Comparison of ENCODE assay signal across 11 cellular contexts in the genomic region with DNA sequence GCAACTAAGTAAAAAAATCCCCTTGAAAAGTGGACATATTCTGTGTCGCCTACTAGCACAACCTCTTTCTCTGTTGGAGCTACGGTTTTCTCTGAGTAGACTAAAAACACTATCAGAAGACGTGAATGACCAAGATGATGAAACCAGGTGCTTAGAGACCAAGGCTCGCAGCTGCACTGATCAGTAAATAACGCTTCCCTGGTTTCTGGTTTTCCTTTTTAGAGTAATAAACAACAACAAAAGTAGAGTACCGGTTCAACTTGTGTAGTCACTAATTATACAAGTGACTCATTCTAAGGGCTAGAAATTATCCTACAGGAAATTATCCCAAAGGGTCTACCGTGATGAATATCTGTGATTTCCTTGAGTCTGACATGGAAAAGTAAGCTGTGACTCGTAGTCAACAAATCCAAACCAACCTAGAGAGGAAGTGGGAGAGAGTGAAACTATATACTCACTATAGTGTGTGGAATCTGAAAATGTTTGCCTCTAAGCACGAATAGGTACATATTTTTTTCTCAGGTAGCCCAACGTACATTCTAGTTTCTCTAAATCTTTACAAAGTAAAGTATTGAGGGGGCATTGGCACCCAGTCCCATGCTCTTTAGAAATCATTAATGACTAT. TPM values are rescaled to one million over a fixed set of nuclear protein-coding genes. Genes with fewer than 3 reads are reported as not detected.
DNase-seq lines count a peak whose midpoint lies in the region; ATAC-seq, FAIRE-seq and TF ChIP-seq lines count a peak whose summit lies in the region.
"Had no signal": no experiment of that assay in that cellular context is flagged by ENCODE, and none has a peak within 500 bp of the region (broad histone marks: within the 10 kb centered on the region; RNA-seq: fewer than 3 reads in every experiment).

No MANE protein-coding gene starts in this region.

- H3K9ac ChIP-seq in HepG2 (ENCODE audit: insufficient read depth, low read depth, low read length), result no peak overlapping the region

- no peaks in the 10 kb centered on the region for H3K36me3 ChIP-seq in HepG2 (replicated peaks in 1 of 2; ENCODE audit: control insufficient read depth in 1 of 2, insufficient read depth in 2 of 2, low read length in 2 of 2)

- no peaks in the 10 kb centered on the region for H4K20me1 ChIP-seq in HepG2 (ENCODE audit: insufficient read depth, low read length)

- H3K36me3 Mint-ChIP-seq in activated T-helper 17 cell treated with anti-CD3 and anti-CD28 coated beads, Interleukin-2, amount 50 U/mL, for 72 hours (ENCODE audit: low read depth), result no peaks in the 10 kb centered on the region
- H3K36me3 Mint-ChIP-seq in WTC11, result no peaks in the 10 kb centered on the region

- H2AFZ ChIP-seq in HepG2 (ENCODE audit: low read length), result no peak overlapping the region

- WGBS in HepG2 (ENCODE audit: low lambda C conversion rate), result 9% methylated on average over 10 of the region's 10 CpGs

- H3K9me3 ChIP-seq in HepG2 (ENCODE audit: low read length), result no peaks in the 10 kb centered on the region

- CTCF ChIA-PET in HepG2 (lab: Yijun Ruan, JAX; ENCODE audit: low intra/inter-chr PET ratio, low total read pairs), result no interaction called here
- CTCF ChIA-PET in WTC11 (lab: Charles Lee), result no interaction called here

- peak; percentile 48 for ATAC-seq in GM21390 (IDR thresholded peaks at IDR 0.05; ENCODE audit: unreplicated experiment)
- ATAC-seq in HG03175 (IDR thresholded peaks at IDR 0.05; ENCODE audit: unreplicated experiment), result peak; percentile 53
- ATAC-seq in activated T-helper 17 cell treated with anti-CD3 and anti-CD28 coated beads, Interleukin-2, amount 50 U/mL, for 72 hours (replicated peaks), result peak; percentile 68
- ATAC-seq in Right ventricle myocardium inferior, result no peak
- ATAC-seq in HepG2, result no peak
- no peak for ATAC-seq in WTC11

- TF ChIP-seq EP300 in HepG2 (IDR thresholded peaks at IDR 0.05; ENCODE audit: low read depth in 2 of 2, low read length in 2 of 2), result no peak
- no peak for TF ChIP-seq EP300 in HepG2 (CRISPR knock-in tag; IDR thresholded peaks at IDR 0.05; ENCODE audit: borderline replicate concordance)

- no peak for TF ChIP-seq CTCF in HepG2 (CRISPR knock-in tag; IDR thresholded peaks at IDR 0.05)
- TF ChIP-seq CTCF in WTC11 (IDR thresholded peaks at IDR 0.05), result no peak

- H3K79me2 ChIP-seq in HepG2 (ENCODE audit: insufficient read depth, low read length), result no peaks in the 10 kb centered on the region

- no peaks in the 10 kb centered on the region for H3K9me3 Mint-ChIP-seq in activated T-helper 17 cell treated with anti-CD3 and anti-CD28 coated beads, Interleukin-2, amount 50 U/mL, for 72 hours
- no peaks in the 10 kb centered on the region for H3K9me3 Mint-ChIP-seq in WTC11

- intact Hi-C loops in Right ventricle myocardium inferior (cut with DNase I) (no loop called here), HepG2 (cut with micrococcal nuclease; ENCODE audit: unreplicated experiment) (no loop called here)

- in situ Hi-C loops in HepG2 (cut with HindIII; ENCODE audit: extremely low pct_ligation_motif_present, low pct_unique_long_range_greater_than_20kb), result no loop called here

- peak overlapping the region; percentile 3 for H3K27ac Mint-ChIP-seq in activated T-helper 17 cell treated with anti-CD3 and anti-CD28 coated beads, Interleukin-2, amount 50 U/mL, for 72 hours
- no peak overlapping the region for H3K27ac Mint-ChIP-seq in WTC11

- POLR2A ChIA-PET in HepG2 (lab: Yijun Ruan, JAX) (no interaction called here), WTC11 (lab: Charles Lee) (no interaction called here)

- H3K27me3 ChIP-seq in HepG2 (ENCODE audit: control insufficient read depth in 1 of 2, insufficient read depth in 2 of 2, low read length in 2 of 2), result 0 out of 5 replicates have a peak, but pooled peaks cover 0 to 5% of the 10 kb centered on the region in 2 experiments

- peaks cover 14% of the 10 kb centered on the region for H3K4me1 Mint-ChIP-seq in activated T-helper 17 cell treated with anti-CD3 and anti-CD28 coated beads, Interleukin-2, amount 50 U/mL, for 72 hours
- no peaks in the 10 kb centered on the region for H3K4me1 Mint-ChIP-seq in WTC11

- no peak for TF ChIP-seq RAD21 in HepG2 (CRISPR knock-in tag; IDR thresholded peaks at IDR 0.05)

- H3K27me3 Mint-ChIP-seq in activated T-helper 17 cell treated with anti-CD3 and anti-CD28 coated beads, Interleukin-2, amount 50 U/mL, for 72 hours, result peaks cover 4% of the 10 kb centered on the region
- H3K27me3 Mint-ChIP-seq in WTC11 (ENCODE audit: low read depth), result no peaks in the 10 kb centered on the region

- FAIRE-seq in GM12891 (lab: Jason Lieb, UNC) (peak; percentile 75), HepG2 (lab: Jason Lieb, UNC) (no peak)

- no peak overlapping the region for H3K4me3 ChIP-seq in HepG2 (replicated peaks in 1 of 3; ENCODE audit: insufficient read depth in 1 of 3, low read depth in 2 of 3, low read length in 3 of 3)

- H3K27ac ChIP-seq in HepG2 (ENCODE audit: extremely low read length, insufficient read depth, low read length), result no peak overlapping the region

- 0 out of 2 replicates have a peak, but pooled peaks have one; percentile 46 for TF ChIP-seq POLR2A in GM12891 (IDR thresholded peaks at IDR 0.05; ENCODE audit: low read depth, low read length)
- no peak for TF ChIP-seq POLR2A in HepG2 (IDR thresholded peaks at IDR 0.05; ENCODE audit: insufficient read depth in 1 of 2, low read depth in 2 of 2, low read length in 2 of 2)

- no peaks in the 10 kb centered on the region for H3K4me1 ChIP-seq in HepG2 (ENCODE audit: insufficient read depth, low read length)

- no TSS peak for BruUV-seq in HepG2 (replicated peaks; lab: Mats Ljungman, UMichigan)

- DNase-seq in GM12891 (ENCODE audit: insufficient read length, low spot score) (no peak), Right ventricle myocardium inferior (ENCODE audit: missing footprints) (no peak), HepG2 (ENCODE audit: low spot score) (no peak), WTC11 (ENCODE audit: low spot score) (no peak)
- DNase-seq in stimulated activated CD4-positive, alpha-beta T cell treated with anti-CD3 and anti-CD28 coated beads, Interleukin-1b, Interleukin-23, amount 100 ng/mL, for 48 hours, result no peak
- DNase-seq: activated CD4-positive, alpha-beta T cell treated with anti-CD3 and anti-CD28 coated beads, Interleukin-2, amount 50 U/mL, for 4 hours; cortex of kidney; DMS79 treated with DMSO at 0.1 percent for 48 hours had no signal

- peak overlapping the region; percentile 0 for H3K4me3 Mint-ChIP-seq in activated T-helper 17 cell treated with anti-CD3 and anti-CD28 coated beads, Interleukin-2, amount 50 U/mL, for 72 hours
- H3K4me3 Mint-ChIP-seq in WTC11, result no peak overlapping the region

- H3K4me2 ChIP-seq in HepG2 (ENCODE audit: low read depth, low read length), result no peak overlapping the region

TF ChIP-seq in GM12891, 5 proteins besides CTCF, POLR2A, EP300 and RAD21 (continues in another document):
- TF ChIP-seq SPI1 (IDR thresholded peaks at IDR 0.05; ENCODE audit: low read depth, low read length) (peak; percentile 95), PAX5 (IDR thresholded peaks at IDR 0.05; ENCODE audit: insufficient read depth, low read length, severe bottlenecking) (no peak), TAF1 (IDR thresholded peaks at IDR 0.05; ENCODE audit: low read depth, low read length) (no peak), POLR2AphosphoS5 (IDR thresholded peaks at IDR 0.05; ENCODE audit: low read depth, low read length) (peak; percentile 47; the same call in 1 of the 2 replicates)

TF ChIP-seq in HepG2, 621 proteins besides CTCF, POLR2A, EP300 and RAD21:
- TF ChIP-seq KLF13 (CRISPR knock-in tag; IDR thresholded peaks at IDR 0.05) (no peak), ATM (IDR thresholded peaks at IDR 0.05; ENCODE audit: borderline replicate concordance) (no peak), RBAK (CRISPR knock-in tag; IDR thresholded peaks at IDR 0.05) (no peak)

TF ChIP-seq in WTC11, 78 proteins besides CTCF, POLR2A, EP300 and RAD21 (continues in another document):
- no peak for TF ChIP-seq IRF2 (CRISPR knock-in tag; IDR thresholded peaks at IDR 0.05; ENCODE audit: borderline replicate concordance, low read depth)
- TF ChIP-seq, protein P1, sequence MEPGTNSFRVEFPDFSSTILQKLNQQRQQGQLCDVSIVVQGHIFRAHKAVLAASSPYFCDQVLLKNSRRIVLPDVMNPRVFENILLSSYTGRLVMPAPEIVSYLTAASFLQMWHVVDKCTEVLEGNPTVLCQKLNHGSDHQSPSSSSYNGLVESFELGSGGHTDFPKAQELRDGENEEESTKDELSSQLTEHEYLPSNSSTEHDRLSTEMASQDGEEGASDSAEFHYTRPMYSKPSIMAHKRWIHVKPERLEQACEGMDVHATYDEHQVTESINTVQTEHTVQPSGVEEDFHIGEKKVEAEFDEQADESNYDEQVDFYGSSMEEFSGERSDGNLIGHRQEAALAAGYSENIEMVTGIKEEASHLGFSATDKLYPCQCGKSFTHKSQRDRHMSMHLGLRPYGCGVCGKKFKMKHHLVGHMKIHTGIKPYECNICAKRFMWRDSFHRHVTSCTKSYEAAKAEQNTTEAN (CRISPR knock-in tag; IDR thresholded peaks at IDR 0.05), result no peak

RNA-seq across cellular contexts. Expression of a gene that starts 17.8 kb away (rescaled TPM):
- 104 TPM for polyA plus RNA-seq in GM12891 (2012; ENCODE audit: low read depth, missing spikeins)
- 1 to 10 TPM; 2.3 to 5.7 TPM for total RNA-seq in activated T-helper 17 cell treated with anti-CD3 and anti-CD28 coated beads, Interleukin-2, amount 50 U/mL, for 72 hours
- 55.7 TPM for total RNA-seq in Right ventricle myocardium inferior
- total RNA-seq in HepG2 (2016; rRNA removed; fragmentation: Illumina TruSeq; extraction: Trizol), result not detected in 2 replicates
- total RNA-seq in HepG2 (2016; cell fraction: cytosol; rRNA removed; fragmentation: Illumina TruSeq; extraction: Trizol; ENCODE audit: low read depth), result not detected in 2 replicates
- 0.02 TPM in 1 of 2 replicates, not detected in the other for total RNA-seq in HepG2 (2016; cell fraction: insoluble cytoplasmic fraction; rRNA removed; fragmentation: Illumina TruSeq; extraction: Trizol)
- total RNA-seq in HepG2 (2016; cell fraction: membrane; rRNA removed; fragmentation: Illumina TruSeq; extraction: Trizol), result not detected in 2 replicates
- total RNA-seq in HepG2 (2016; cell fraction: nucleus; rRNA removed; fragmentation: Illumina TruSeq; extraction: Trizol), result not detected in 2 replicates
- 0.01 and 0.27 TPM in 2 replicates for polyA plus RNA-seq in HepG2 (2011; rRNA removed)
- 0.08 TPM in 1 of 2 replicates, not detected in the other for polyA plus RNA-seq in HepG2 (2011; cell fraction: cytosol; rRNA removed)
- polyA plus RNA-seq in HepG2 (2011; cell fraction: nucleus; rRNA removed), result not detected in 2 replicates
- polyA plus RNA-seq in HepG2 (2012), result not detected in 2 replicates
- polyA plus RNA-seq in HepG2 (2016; cell fraction: cytosol; fragmentation: Illumina TruSeq; extraction: Trizol; ENCODE audit: low read depth), result not detected in 2 replicates
- polyA plus RNA-seq in HepG2 (2016; cell fraction: insoluble cytoplasmic fraction; fragmentation: Illumina TruSeq; extraction: Trizol; ENCODE audit: low read depth), result not detected in 2 replicates
- not detected in 2 replicates for polyA plus RNA-seq in HepG2 (2016; cell fraction: membrane; fragmentation: Illumina TruSeq; extraction: Trizol; ENCODE audit: low read depth)
- not detected in 2 replicates for polyA plus RNA-seq in HepG2 (2016; cell fraction: nucleus; fragmentation: Illumina TruSeq; extraction: Trizol; ENCODE audit: insufficient read depth, low read depth)
- polyA minus RNA-seq in HepG2 (2011; rRNA and poly(A)+ RNA removed; ENCODE audit: low replicate concordance), result not detected in 2 replicates
- polyA minus RNA-seq in HepG2 (2011; cell fraction: cytosol; rRNA and poly(A)+ RNA removed), result not detected in 2 replicates
- polyA minus RNA-seq in HepG2 (2011; cell fraction: nucleus; rRNA and poly(A)+ RNA removed), result not detected in 2 replicates
- 0.11 to 0.23 TPM (median 0.14 TPM) in 3 replicates for total RNA-seq in WTC11 (2021)

Comparison
In these comparisons a context has a peak if more than half of its experiments do, and no peak if none do; other contexts are left out.
1. ATAC-seq: peak in GM21390 (single experiment), HG03175 (single experiment) and activated T-helper 17 cell treated with anti-CD3 and anti-CD28 coated beads, Interleukin-2, amount 50 U/mL, for 72 hours (single experiment); none in Right ventricle myocardium inferior (single experiment), HepG2 (single experiment) and WTC11 (single experiment).